Comparison of ENCODE assay signal across 8 cellular contexts in genomic region chr5:173055983-173056782, GRCh38. TPM values are rescaled to one million over a fixed set of nuclear protein-coding genes. Genes with fewer than 3 reads are reported as not detected.
DNase-seq lines count a peak whose midpoint lies in the region; ATAC-seq and TF ChIP-seq lines count a peak whose summit lies in the region.

CREBRF (plus strand) TSS chr5:173056352; CDS start chr5:173080776, 24,424 bp downstream.

- H3K9me3 ChIP-seq in Loucy (ENCODE audit: insufficient read depth, low read depth, low read length) (no peaks in the 10 kb centered on the region), RWPE2 (ENCODE audit: severe bottlenecking) (no peaks in the 10 kb centered on the region)

- intact Hi-C loops in activated T-helper 2 cell treated with anti-CD3 and anti-CD28 coated beads, Interferon-gamma antibody, Interleukin-2, Interleukin-4, amounts not matched to agents 10 μg/mL and 5 μg/mL and 100 μg/mL, durations not matched to agents 14 hours and 24 hours and 36 hours (cut with micrococcal nuclease): loop anchor here (1.0 to 5.0 kb wide), 10 partner anchors 72 to 1669 kb away; partner anchors contain the start of genes BNIP1, BOD1, DUSP1 and FBXW11
- intact Hi-C loops in natural killer cell (cut with micrococcal nuclease): loop anchor here (1.0 to 2.0 kb wide), 2 partner anchors 97 to 283 kb away; partner anchors contain the start of gene RPL26L1

- H4K20me1 ChIP-seq in Loucy (ENCODE audit: insufficient read depth, low read length, poor library complexity, severe bottlenecking): peaks cover 8% of the 10 kb centered on the region

- 0 out of 2 replicates have a peak, but pooled peaks cover 13% of the 10 kb centered on the region for H3K79me2 ChIP-seq in Loucy (ENCODE audit: insufficient read depth, low read length)

- no peaks in the 10 kb centered on the region for H3F3A ChIP-seq in Loucy (ENCODE audit: low read depth)

- H3K4me1 Mint-ChIP-seq in activated T-helper 2 cell treated with anti-CD3 and anti-CD28 coated beads, Interferon-gamma antibody, Interleukin-2, Interleukin-4, amounts not matched to agents 10 μg/mL and 5 μg/mL and 100 μg/mL, durations not matched to agents 14 hours and 24 hours and 36 hours (ENCODE audit: low read depth): peaks cover 23% of the 10 kb centered on the region
- peaks cover 24 to 28% of the 10 kb centered on the region in 2 donors for H3K4me1 Mint-ChIP-seq in natural killer cell

- H3K4me3 ChIP-seq in H7 (ENCODE audit: insufficient read depth, low read depth, low read length) (peak within 1 kb of the TSS; percentile 92), Loucy (ENCODE audit: low read length, poor library complexity, severe bottlenecking) (peak within 1 kb of the TSS; percentile 82), RWPE2 (ENCODE audit: severe bottlenecking) (peak within 1 kb of the TSS; percentile 84), fibroblast of mammary gland (ENCODE audit: control insufficient read depth, low read depth, low read length) (peak within 1 kb of the TSS; percentile 88)

- peak within 1 kb of the TSS; percentile 86 for H2AFZ ChIP-seq in Loucy (ENCODE audit: low read length)

- H3K27ac Mint-ChIP-seq in activated T-helper 2 cell treated with anti-CD3 and anti-CD28 coated beads, Interferon-gamma antibody, Interleukin-2, Interleukin-4, amounts not matched to agents 10 μg/mL and 5 μg/mL and 100 μg/mL, durations not matched to agents 14 hours and 24 hours and 36 hours: peak within 1 kb of the TSS; percentile 96
- H3K27ac Mint-ChIP-seq in natural killer cell: peak within 1 kb of the TSS; percentile 89 to 95

- H3K27me3 ChIP-seq in H7 (ENCODE audit: control insufficient read depth, insufficient read depth, low read length) (no peaks in the 10 kb centered on the region; the same call in 1 of the 2 replicates), Loucy (ENCODE audit: insufficient read depth, low read length, poor library complexity, severe bottlenecking) (no peaks in the 10 kb centered on the region), RWPE2 (ENCODE audit: insufficient read depth, poor library complexity, severe bottlenecking) (no peaks in the 10 kb centered on the region)

- TF ChIP-seq CTCF in Loucy (conservative IDR thresholded peaks at IDR 0.05; ENCODE audit: low read length): no peak
- no peak for TF ChIP-seq CTCF in RWPE2 (IDR thresholded peaks at IDR 0.05; ENCODE audit: poor library complexity, severe bottlenecking)
- no peak for TF ChIP-seq CTCF in fibroblast of mammary gland (conservative IDR thresholded peaks at IDR 0.05; ENCODE audit: control insufficient read depth, insufficient read depth, low read depth, low read length)
- no peak for TF ChIP-seq CTCF in natural killer cell (IDR thresholded peaks at IDR 0.05)

- ATAC-seq in RWPE2 (ENCODE audit: low read depth): peak; percentile 77
- ATAC-seq in natural killer cell: peak; percentile 62 to 84 (median 74)

- H3K9ac ChIP-seq in Loucy (ENCODE audit: low read depth, low read length, poor library complexity, severe bottlenecking): peak within 1 kb of the TSS; percentile 71

- H3K9me2 ChIP-seq in Loucy (replicated peaks; ENCODE audit: low read depth, low read length): no peaks in the 10 kb centered on the region

- peak; percentile 97 for DNase-seq in ELR (ENCODE audit: low read depth)
- peak; percentile 99 for DNase-seq in H7
- DNase-seq in RWPE2 (ENCODE audit: low spot score): peak; percentile 98
- peak; percentile 98 for DNase-seq in activated T-helper 2 cell treated with anti-CD3 and anti-CD28 coated beads, Interferon-gamma antibody, Interleukin-2, Interleukin-4, amounts not matched to agents 10 μg/mL and 5 μg/mL and 100 μg/mL, durations not matched to agents 14 hours and 24 hours and 36 hours (ENCODE audit: low spot score)
- DNase-seq in fibroblast of mammary gland (ENCODE audit: low read depth): peak; percentile 91
- DNase-seq in natural killer cell: peak; percentile 99
- peak; percentile 97 to 99 (median 98) for DNase-seq in stimulated activated naive CD4-positive, alpha-beta T cell (lab: John Stamatoyannopoulos, UW)

- H3K36me3 ChIP-seq in H7 (replicated peaks; ENCODE audit: control insufficient read depth, insufficient read depth, low read length): no peaks in the 10 kb centered on the region
- H3K36me3 ChIP-seq in Loucy (ENCODE audit: insufficient read depth, low read length): no peaks in the 10 kb centered on the region
- no peaks in the 10 kb centered on the region for H3K36me3 ChIP-seq in RWPE2 (ENCODE audit: low read depth)

- H3K27ac ChIP-seq in RWPE2 (ENCODE audit: poor library complexity, severe bottlenecking): peak within 1 kb of the TSS; percentile 77

- peak within 1 kb of the TSS; percentile 94 for H3K4me3 Mint-ChIP-seq in activated T-helper 2 cell treated with anti-CD3 and anti-CD28 coated beads, Interferon-gamma antibody, Interleukin-2, Interleukin-4, amounts not matched to agents 10 μg/mL and 5 μg/mL and 100 μg/mL, durations not matched to agents 14 hours and 24 hours and 36 hours (ENCODE audit: low read depth)
- peak within 1 kb of the TSS; percentile 94 for H3K4me3 Mint-ChIP-seq in natural killer cell

- peak within 1 kb of the TSS; percentile 81 for H3K4me2 ChIP-seq in Loucy (ENCODE audit: low read depth, low read length, poor library complexity, severe bottlenecking)

- peaks cover 5% of the 10 kb centered on the region for H3K36me3 Mint-ChIP-seq in activated T-helper 2 cell treated with anti-CD3 and anti-CD28 coated beads, Interferon-gamma antibody, Interleukin-2, Interleukin-4, amounts not matched to agents 10 μg/mL and 5 μg/mL and 100 μg/mL, durations not matched to agents 14 hours and 24 hours and 36 hours (ENCODE audit: low read depth)
- H3K36me3 Mint-ChIP-seq in natural killer cell: no peaks in the 10 kb centered on the region

- H3K4me1 ChIP-seq in Loucy (ENCODE audit: insufficient read depth, low read length, poor library complexity, severe bottlenecking) (peaks cover 5% of the 10 kb centered on the region), RWPE2 (ENCODE audit: insufficient read depth, poor library complexity, severe bottlenecking) (peaks cover 8% of the 10 kb centered on the region)

- no peaks in the 10 kb centered on the region for H3K9me3 Mint-ChIP-seq in activated T-helper 2 cell treated with anti-CD3 and anti-CD28 coated beads, Interferon-gamma antibody, Interleukin-2, Interleukin-4, amounts not matched to agents 10 μg/mL and 5 μg/mL and 100 μg/mL, durations not matched to agents 14 hours and 24 hours and 36 hours
- H3K9me3 Mint-ChIP-seq in natural killer cell: no peaks in the 10 kb centered on the region

- H3K27me3 Mint-ChIP-seq in activated T-helper 2 cell treated with anti-CD3 and anti-CD28 coated beads, Interferon-gamma antibody, Interleukin-2, Interleukin-4, amounts not matched to agents 10 μg/mL and 5 μg/mL and 100 μg/mL, durations not matched to agents 14 hours and 24 hours and 36 hours (ENCODE audit: low read depth): peaks cover 5% of the 10 kb centered on the region
- peaks cover 11 to 18% of the 10 kb centered on the region in 2 donors for H3K27me3 Mint-ChIP-seq in natural killer cell (ENCODE audit: low read depth in 2 of 2)

RNA-seq across cellular contexts. Expression of gene CREBRF, which starts in this region (rescaled TPM):
- total RNA-seq in H7 (2014; rRNA removed; shearing (Covaris generic)): 8.7 and 18.1 TPM in 2 replicates
- 8.4 and 8.7 TPM in 2 replicates for total RNA-seq in activated T-helper 2 cell treated with anti-CD3 and anti-CD28 coated beads, Interferon-gamma antibody, Interleukin-2, Interleukin-4, amounts not matched to agents 10 μg/mL and 5 μg/mL and 100 μg/mL, durations not matched to agents 14 hours and 24 hours and 36 hours
- total RNA-seq in natural killer cell: 100 to 1,000 TPM; 118 to 127 (median 121) TPM

Comparison
In these comparisons a context has a peak if more than half of its experiments do, and no peak if none do; other contexts are left out.
1. Peak in every context shown above with its lines: DNase-seq, ATAC-seq, H3K4me3 ChIP-seq and H3K27ac ChIP-seq.